In the genomic region with DNA sequence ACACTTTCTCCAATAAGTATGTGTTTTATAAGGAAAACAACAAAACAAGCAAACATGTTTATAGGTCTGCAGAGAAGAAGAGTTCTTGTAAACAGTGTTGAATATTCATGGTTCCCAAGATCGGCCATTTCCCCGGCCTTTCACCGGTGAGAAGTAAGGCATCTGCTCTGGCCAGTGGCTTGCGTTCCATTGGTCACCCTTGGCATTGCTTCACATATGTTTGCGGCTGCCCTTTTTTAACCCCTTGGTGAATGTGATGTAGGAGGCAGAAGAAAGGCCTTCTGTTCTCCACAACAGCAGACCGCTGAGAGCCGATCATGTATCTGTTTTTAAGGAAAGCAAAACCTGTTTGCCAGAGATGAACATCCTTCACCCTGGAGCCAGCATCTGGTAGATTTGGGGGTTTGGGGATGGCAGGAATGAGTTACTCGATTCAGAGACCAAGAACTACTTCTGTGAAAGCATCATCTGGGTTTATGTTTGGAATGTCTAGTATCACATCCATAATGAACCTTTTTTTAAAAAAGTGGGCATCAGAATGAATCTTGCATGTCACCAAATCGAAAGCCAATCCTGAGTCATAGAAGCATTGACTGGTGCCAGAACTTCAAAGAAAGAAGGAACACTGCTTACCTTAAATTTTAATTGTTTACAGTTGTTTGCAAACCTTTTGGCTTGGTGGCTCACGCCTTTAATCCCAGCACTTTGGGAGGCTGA, we compare ENCODE assay signal across 12 cellular contexts.
DNase-seq lines count a peak whose midpoint lies in the region; ATAC-seq and TF ChIP-seq lines count a peak whose summit lies in the region.
"Had no signal": no experiment of that assay in that cellular context is flagged by ENCODE, and none has a peak within 500 bp of the region (broad histone marks: within the 10 kb centered on the region; RNA-seq: fewer than 3 reads in every experiment).

No MANE protein-coding gene starts in this region.

- intact Hi-C loops in sciatic nerve (cut with DNase I), result no loop called here
- intact Hi-C loops in mucosa of descending colon (cut with DNase I, micrococcal nuclease), result loop anchor here in 1 of 2 donors (10.0 kb wide), 1 partner anchor 69 kb away; no protein-coding TSS in a partner anchor

- H3K79me2 ChIP-seq in GM23248 (ENCODE audit: insufficient read depth), result peaks cover 84% of the 10 kb centered on the region

- peaks cover 15% of the 10 kb centered on the region for H3K9me3 Mint-ChIP-seq in WTC11
- no peaks in the 10 kb centered on the region for H3K9me3 Mint-ChIP-seq in natural killer cell treated with Interleukin-12 subunit alpha and Interleukin-12 subunit beta and Interleukin-15 and Interleukin-18, amount 100 ng/mL, for 72 hours

- H3K4me3 ChIP-seq in GM23248, result peak overlapping the region; percentile 56
- no peak overlapping the region for H3K4me3 ChIP-seq in fibroblast of pulmonary artery (replicated peaks; ENCODE audit: low read depth, low read length)
- no peak overlapping the region for H3K4me3 ChIP-seq in mucosa of descending colon
- H3K4me3 ChIP-seq: cardiac muscle cell had no signal

- H3K4me1 ChIP-seq in GM23248 (ENCODE audit: insufficient read depth), result peaks cover 36% of the 10 kb centered on the region
- H3K4me1 ChIP-seq in mucosa of descending colon (ENCODE audit: low read depth), result no peaks in the 10 kb centered on the region

- no peaks in the 10 kb centered on the region for H3K27me3 ChIP-seq in GM23248 (replicated peaks; ENCODE audit: insufficient read depth)
- H3K27me3 ChIP-seq: cardiac muscle cell had no signal

- H3K9me2 ChIP-seq in GM23248 (ENCODE audit: insufficient read depth), result no peaks in the 10 kb centered on the region

- DNase-seq in GM23248 (peak; percentile 86), WTC11 (ENCODE audit: low spot score) (no peak), fibroblast of pulmonary artery (ENCODE audit: low read depth) (peak; percentile 73), sciatic nerve (ENCODE audit: low spot score) (no peak), RPMI8226 (no peak), HK-2 (ENCODE audit: unreplicated experiment) (no peak), mucosa of descending colon (no peak)
- DNase-seq in natural killer cell treated with Interleukin-12 subunit alpha and Interleukin-12 subunit beta and Interleukin-15 and Interleukin-18, amount 100 ng/mL, for 72 hours (ENCODE audit: low spot score), result no peak
- DNase-seq: stimulated activated naive CD4-positive, alpha-beta T cell had no signal

- CTCF ChIA-PET in WTC11 (lab: Charles Lee), result no interaction called here

- no peak overlapping the region for H3K27ac Mint-ChIP-seq in WTC11
- H3K27ac Mint-ChIP-seq in natural killer cell treated with Interleukin-12 subunit alpha and Interleukin-12 subunit beta and Interleukin-15 and Interleukin-18, amount 100 ng/mL, for 72 hours, result no peak overlapping the region
- H3K27ac Mint-ChIP-seq: activated T-helper 1 cell treated with anti-CD3 and anti-CD28 coated beads, Interleukin-12 subunit alpha, Interleukin-12 subunit beta, Interleukin-2, Interleukin-4 antibody, amounts not matched to agents 30 ng/mL and 10 ng/mL and 1 ng/mL, durations not matched to agents 14 hours and 24 hours and 36 hours had no signal

- H3K4me3 Mint-ChIP-seq in WTC11, result no peak overlapping the region
- no peak overlapping the region for H3K4me3 Mint-ChIP-seq in natural killer cell treated with Interleukin-12 subunit alpha and Interleukin-12 subunit beta and Interleukin-15 and Interleukin-18, amount 100 ng/mL, for 72 hours
- H3K4me3 Mint-ChIP-seq: activated T-helper 1 cell treated with anti-CD3 and anti-CD28 coated beads, Interleukin-12 subunit alpha, Interleukin-12 subunit beta, Interleukin-2, Interleukin-4 antibody, amounts not matched to agents 30 ng/mL and 10 ng/mL and 1 ng/mL, durations not matched to agents 14 hours and 24 hours and 36 hours; CD8-positive, alpha-beta memory T cell had no signal

- in situ Hi-C loops in GM23248 (cut with MboI), result loop anchor here (10.0 kb wide), 1 partner anchor 69 kb away; no protein-coding TSS in a partner anchor

- ATAC-seq in WTC11 (peak; percentile 62), sciatic nerve (peak; percentile 39), mucosa of descending colon (no peak)
- ATAC-seq in natural killer cell treated with Interleukin-12 subunit alpha and Interleukin-12 subunit beta and Interleukin-15 and Interleukin-18, amount 100 ng/mL, for 72 hours, result no peak

- H3K4me2 ChIP-seq in GM23248 (ENCODE audit: unreplicated experiment), result peak overlapping the region; percentile 74

- H3K9me3 ChIP-seq in GM23248 (ENCODE audit: low read depth), result no peaks in the 10 kb centered on the region
- no peaks in the 10 kb centered on the region for H3K9me3 ChIP-seq in mucosa of descending colon

- no peaks in the 10 kb centered on the region for H3K36me3 ChIP-seq in GM23248 (ENCODE audit: low read depth)
- no peaks in the 10 kb centered on the region for H3K36me3 ChIP-seq in mucosa of descending colon (ENCODE audit: low read depth)
- H3K36me3 ChIP-seq: cardiac muscle cell had no signal

- peak overlapping the region; percentile 80 for H3K9ac ChIP-seq in GM23248

- H4K20me1 ChIP-seq in GM23248 (ENCODE audit: insufficient read depth), result no peaks in the 10 kb centered on the region

- H3F3A ChIP-seq in GM23248 (ENCODE audit: insufficient read depth), result peaks cover 35% of the 10 kb centered on the region

- no peak for TF ChIP-seq CTCF in WTC11 (IDR thresholded peaks at IDR 0.05)
- TF ChIP-seq CTCF in fibroblast of pulmonary artery (IDR thresholded peaks at IDR 0.05; ENCODE audit: low read length, missing control alignments), result no peak
- no peak for TF ChIP-seq CTCF in mucosa of descending colon (IDR thresholded peaks at IDR 0.05)

- H2AFZ ChIP-seq in GM23248, result 0 out of 2 replicates have a peak overlapping the region, but pooled peaks have one; percentile 8

- peak overlapping the region; percentile 94 for H3K27ac ChIP-seq in GM23248
- H3K27ac ChIP-seq: cardiac muscle cell had no signal

- POLR2A ChIA-PET in WTC11 (lab: Charles Lee), result no interaction called here

- no peaks in the 10 kb centered on the region for H3K27me3 Mint-ChIP-seq in WTC11 (ENCODE audit: low read depth)
- H3K27me3 Mint-ChIP-seq in natural killer cell treated with Interleukin-12 subunit alpha and Interleukin-12 subunit beta and Interleukin-15 and Interleukin-18, amount 100 ng/mL, for 72 hours, result peaks cover 16 to 19% of the 10 kb centered on the region in 2 donors

- H3K36me3 Mint-ChIP-seq in WTC11, result peaks cover 12% of the 10 kb centered on the region
- no peaks in the 10 kb centered on the region for H3K36me3 Mint-ChIP-seq in natural killer cell treated with Interleukin-12 subunit alpha and Interleukin-12 subunit beta and Interleukin-15 and Interleukin-18, amount 100 ng/mL, for 72 hours
- H3K36me3 Mint-ChIP-seq: CD8-positive, alpha-beta memory T cell had no signal

- peaks cover 37% of the 10 kb centered on the region for H3K4me1 Mint-ChIP-seq in WTC11
- no peaks in the 10 kb centered on the region for H3K4me1 Mint-ChIP-seq in natural killer cell treated with Interleukin-12 subunit alpha and Interleukin-12 subunit beta and Interleukin-15 and Interleukin-18, amount 100 ng/mL, for 72 hours (ENCODE audit: low read depth in 2 of 2)

- 16 to 18% methylated on average over 10 of the region's 10 CpGs for WGBS in GM23248 (ENCODE audit: low coverage in 1 of 2, low lambda C conversion rate in 2 of 2, missing lambda C conversion rate in 2 of 2), 2 experiments

TF ChIP-seq in WTC11, 78 proteins besides CTCF, POLR2A, EP300 and RAD21:
- TF ChIP-seq SP1 (CRISPR knock-in tag; conservative IDR thresholded peaks at IDR 0.05), result no peak
- TF ChIP-seq RORB (CRISPR knock-in tag; IDR thresholded peaks at IDR 0.05), result no peak
- TF ChIP-seq NFATC4 (CRISPR knock-in tag; IDR thresholded peaks at IDR 0.05), result no peak
- no peak for TF ChIP-seq ZNF263 (CRISPR knock-in tag; IDR thresholded peaks at IDR 0.05; ENCODE audit: low read depth)
- TF ChIP-seq GTF2I (CRISPR knock-in tag; conservative IDR thresholded peaks at IDR 0.05), result no peak
- no peak for TF ChIP-seq JUN (CRISPR knock-in tag; IDR thresholded peaks at IDR 0.05)
- TF ChIP-seq ZNF121 (CRISPR knock-in tag; IDR thresholded peaks at IDR 0.05), result no peak
- TF ChIP-seq, protein P1, sequence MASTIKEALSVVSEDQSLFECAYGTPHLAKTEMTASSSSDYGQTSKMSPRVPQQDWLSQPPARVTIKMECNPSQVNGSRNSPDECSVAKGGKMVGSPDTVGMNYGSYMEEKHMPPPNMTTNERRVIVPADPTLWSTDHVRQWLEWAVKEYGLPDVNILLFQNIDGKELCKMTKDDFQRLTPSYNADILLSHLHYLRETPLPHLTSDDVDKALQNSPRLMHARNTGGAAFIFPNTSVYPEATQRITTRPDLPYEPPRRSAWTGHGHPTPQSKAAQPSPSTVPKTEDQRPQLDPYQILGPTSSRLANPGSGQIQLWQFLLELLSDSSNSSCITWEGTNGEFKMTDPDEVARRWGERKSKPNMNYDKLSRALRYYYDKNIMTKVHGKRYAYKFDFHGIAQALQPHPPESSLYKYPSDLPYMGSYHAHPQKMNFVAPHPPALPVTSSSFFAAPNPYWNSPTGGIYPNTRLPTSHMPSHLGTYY (CRISPR knock-in tag; IDR thresholded peaks at IDR 0.05), result no peak
- TF ChIP-seq, protein P2, sequence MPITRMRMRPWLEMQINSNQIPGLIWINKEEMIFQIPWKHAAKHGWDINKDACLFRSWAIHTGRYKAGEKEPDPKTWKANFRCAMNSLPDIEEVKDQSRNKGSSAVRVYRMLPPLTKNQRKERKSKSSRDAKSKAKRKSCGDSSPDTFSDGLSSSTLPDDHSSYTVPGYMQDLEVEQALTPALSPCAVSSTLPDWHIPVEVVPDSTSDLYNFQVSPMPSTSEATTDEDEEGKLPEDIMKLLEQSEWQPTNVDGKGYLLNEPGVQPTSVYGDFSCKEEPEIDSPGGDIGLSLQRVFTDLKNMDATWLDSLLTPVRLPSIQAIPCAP (CRISPR knock-in tag; IDR thresholded peaks at IDR 0.05), result no peak
- TF ChIP-seq ZNF423 (CRISPR knock-in tag; IDR thresholded peaks at IDR 0.05), result no peak
- no peak for TF ChIP-seq CREB1 (CRISPR knock-in tag; IDR thresholded peaks at IDR 0.05)
- no peak for TF ChIP-seq CBFB (CRISPR knock-in tag; IDR thresholded peaks at IDR 0.05; ENCODE audit: low read depth)
- no peak for TF ChIP-seq NR2C2 (CRISPR knock-in tag; IDR thresholded peaks at IDR 0.05)
- TF ChIP-seq SMAD4 (CRISPR knock-in tag; IDR thresholded peaks at IDR 0.05), result no peak

Comparison
In these comparisons a context has a peak if more than half of its experiments do, and no peak if none do; other contexts are left out.
1. DNase-seq: peak in GM23248 (single experiment) and fibroblast of pulmonary artery (single experiment); none in WTC11 (single experiment), sciatic nerve (single experiment), RPMI8226 (single experiment), HK-2 (single experiment), natural killer cell treated with Interleukin-12 subunit alpha and Interleukin-12 subunit beta and Interleukin-15 and Interleukin-18, amount 100 ng/mL, for 72 hours (single experiment) and mucosa of descending colon (0 of 3).
2. ATAC-seq: peak in WTC11 (single experiment) and sciatic nerve (single experiment); none in natural killer cell treated with Interleukin-12 subunit alpha and Interleukin-12 subunit beta and Interleukin-15 and Interleukin-18, amount 100 ng/mL, for 72 hours (0 of 2) and mucosa of descending colon (single experiment).